Comparison of ENCODE assay signal across 26 cellular contexts in the genomic region with DNA sequence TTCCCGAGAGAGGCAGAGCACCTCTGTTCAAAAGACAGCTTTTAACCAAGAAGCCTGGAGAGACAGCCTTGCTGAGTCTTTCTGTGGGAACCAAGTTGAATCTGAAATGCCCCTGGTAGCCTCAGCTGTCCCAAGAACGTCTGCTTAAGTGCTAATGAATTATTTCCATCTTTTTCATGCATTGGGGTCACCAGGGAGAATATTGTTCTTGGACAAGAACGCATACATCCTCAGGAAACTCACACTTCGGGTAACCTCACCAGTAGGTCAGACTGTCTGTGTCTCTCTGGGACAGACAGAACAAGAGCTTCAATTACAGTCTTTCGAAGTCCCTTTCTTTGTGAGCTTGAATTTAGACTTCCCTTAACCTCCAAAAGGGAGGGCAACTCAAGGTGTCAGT.
"Had no signal": no experiment of that assay in that cellular context is flagged by ENCODE, and none has a peak within 500 bp of the region (broad histone marks: within the 10 kb centered on the region; RNA-seq: fewer than 3 reads in every experiment).

No MANE protein-coding gene starts in this region.

- H3K4me3 Mint-ChIP-seq: activated CD4-positive, alpha-beta memory T cell treated with anti-CD3 and anti-CD28 coated beads, Interleukin-2, amount 10 ng/mL, durations not matched to agents 7 days and 5 days; activated CD4-positive, alpha-beta T cell treated with anti-CD3 and anti-CD28 coated beads for 36 hours; activated CD4-positive, alpha-beta T cell treated with anti-CD3 and anti-CD28 coated beads, Interleukin-2, amount 10 ng/mL, durations not matched to agents 24 days and 14 days; activated naive CD8-positive, alpha-beta T cell; activated T-cell treated with anti-CD3 and anti-CD28 coated beads, Interleukin-2, amount 50 U/mL, for 4 hours; activated T-helper 17 cell treated with anti-CD3 and anti-CD28 coated beads, Interleukin-2, amount 50 U/mL, for 72 hours; endodermal cell had no signal

- H3K4me3 ChIP-seq: colonic mucosa, dorsolateral prefrontal cortex, esophagus muscularis mucosa, gastroesophageal sphincter had no signal

- H3K36me3 Mint-ChIP-seq: activated naive CD8-positive, alpha-beta T cell had no signal

- DNase-seq: activated CD4-positive, alpha-beta memory T cell treated with anti-CD3 and anti-CD28 coated beads, Interleukin-2, amount 10 ng/mL, durations not matched to agents 7 days and 5 days; activated CD4-positive, alpha-beta T cell treated with anti-CD3 and anti-CD28 coated beads for 36 hours; activated CD4-positive, alpha-beta T cell treated with anti-CD3 and anti-CD28 coated beads, Interleukin-2, amount 10 ng/mL, durations not matched to agents 24 days and 14 days; activated CD4-positive, alpha-beta T cell treated with anti-CD3 and anti-CD28 coated beads, Interleukin-2, amount 50 U/mL, for 4 hours; activated CD4-positive, CD25-positive, alpha-beta regulatory T cell; activated CD4-positive, CD25-positive, alpha-beta regulatory T cell treated with anti-CD3 and anti-CD28 coated beads, Interleukin-2, amount 50 U/mL, for 72 hours; activated CD8-positive, alpha-beta memory T cell treated with anti-CD3 and anti-CD28 coated beads for 24 hours; activated effector memory CD4-positive, alpha-beta T cell treated with Interleukin-2 at 50 U/mL for 16 hours; activated gamma-delta T cell treated with Interleukin-2 at 50 U/mL for 16 hours; activated naive CD4-positive, alpha-beta T cell treated with anti-CD3 and anti-CD28 coated beads, Interleukin-2, amount 50 U/mL, for 16 hours; activated naive CD4-positive, alpha-beta T cell treated with Interleukin-2 at 50 U/mL for 16 hours; activated T-cell treated with anti-CD3 and anti-CD28 coated beads, Interleukin-2, amount 50 U/mL, for 4 hours; amniotic stem cell; anterior cingulate cortex; caudate nucleus; colonic mucosa; dorsolateral prefrontal cortex; effector memory CD4-positive, alpha-beta T cell; endodermal cell; erythroblast; foreskin keratinocyte; T-helper 2 cell had no signal

- H3K4me1 Mint-ChIP-seq: activated CD4-positive, alpha-beta memory T cell treated with anti-CD3 and anti-CD28 coated beads, Interleukin-2, amount 10 ng/mL, durations not matched to agents 7 days and 5 days; activated CD4-positive, alpha-beta T cell treated with anti-CD3 and anti-CD28 coated beads for 36 hours; activated CD4-positive, alpha-beta T cell treated with anti-CD3 and anti-CD28 coated beads, Interleukin-2, amount 10 ng/mL, durations not matched to agents 24 days and 14 days; activated T-helper 17 cell treated with anti-CD3 and anti-CD28 coated beads, Interleukin-2, amount 50 U/mL, for 72 hours had no signal

- H3K36me3 ChIP-seq: colonic mucosa, esophagus muscularis mucosa, gastroesophageal sphincter had no signal

- H3K4me1 ChIP-seq: colonic mucosa, esophagus muscularis mucosa, foreskin keratinocyte, gastroesophageal sphincter had no signal

- H3K27me3 ChIP-seq: colonic mucosa, foreskin keratinocyte had no signal

- H3K27ac Mint-ChIP-seq: activated CD4-positive, alpha-beta memory T cell treated with anti-CD3 and anti-CD28 coated beads, Interleukin-2, amount 10 ng/mL, durations not matched to agents 7 days and 5 days; activated CD4-positive, alpha-beta T cell treated with anti-CD3 and anti-CD28 coated beads for 36 hours; activated CD4-positive, alpha-beta T cell treated with anti-CD3 and anti-CD28 coated beads, Interleukin-2, amount 10 ng/mL, durations not matched to agents 24 days and 14 days; activated naive CD8-positive, alpha-beta T cell; activated T-helper 17 cell treated with anti-CD3 and anti-CD28 coated beads, Interleukin-2, amount 50 U/mL, for 72 hours; endodermal cell had no signal

- H3K27ac ChIP-seq: colonic mucosa, dorsolateral prefrontal cortex, esophagus muscularis mucosa, foreskin keratinocyte, gastroesophageal sphincter had no signal

- H3K9me3 Mint-ChIP-seq: activated CD4-positive, alpha-beta memory T cell treated with anti-CD3 and anti-CD28 coated beads, Interleukin-2, amount 10 ng/mL, durations not matched to agents 7 days and 5 days; activated CD4-positive, alpha-beta T cell treated with anti-CD3 and anti-CD28 coated beads, Interleukin-2, amount 10 ng/mL, durations not matched to agents 24 days and 14 days; activated T-cell treated with anti-CD3 and anti-CD28 coated beads, Interleukin-2, amount 50 U/mL, for 4 hours; activated T-helper 17 cell treated with anti-CD3 and anti-CD28 coated beads, Interleukin-2, amount 50 U/mL, for 72 hours; endodermal cell had no signal

- ATAC-seq: activated CD4-positive, alpha-beta T cell treated with anti-CD3 and anti-CD28 coated beads for 36 hours; activated T-cell treated with anti-CD3 and anti-CD28 coated beads, Interleukin-2, amount 50 U/mL, for 4 hours; activated T-helper 17 cell treated with anti-CD3 and anti-CD28 coated beads, Interleukin-2, amount 50 U/mL, for 72 hours; foreskin keratinocyte; gastroesophageal sphincter had no signal
